Comparison of ENCODE assay signal across 8 cellular contexts in the genomic region with DNA sequence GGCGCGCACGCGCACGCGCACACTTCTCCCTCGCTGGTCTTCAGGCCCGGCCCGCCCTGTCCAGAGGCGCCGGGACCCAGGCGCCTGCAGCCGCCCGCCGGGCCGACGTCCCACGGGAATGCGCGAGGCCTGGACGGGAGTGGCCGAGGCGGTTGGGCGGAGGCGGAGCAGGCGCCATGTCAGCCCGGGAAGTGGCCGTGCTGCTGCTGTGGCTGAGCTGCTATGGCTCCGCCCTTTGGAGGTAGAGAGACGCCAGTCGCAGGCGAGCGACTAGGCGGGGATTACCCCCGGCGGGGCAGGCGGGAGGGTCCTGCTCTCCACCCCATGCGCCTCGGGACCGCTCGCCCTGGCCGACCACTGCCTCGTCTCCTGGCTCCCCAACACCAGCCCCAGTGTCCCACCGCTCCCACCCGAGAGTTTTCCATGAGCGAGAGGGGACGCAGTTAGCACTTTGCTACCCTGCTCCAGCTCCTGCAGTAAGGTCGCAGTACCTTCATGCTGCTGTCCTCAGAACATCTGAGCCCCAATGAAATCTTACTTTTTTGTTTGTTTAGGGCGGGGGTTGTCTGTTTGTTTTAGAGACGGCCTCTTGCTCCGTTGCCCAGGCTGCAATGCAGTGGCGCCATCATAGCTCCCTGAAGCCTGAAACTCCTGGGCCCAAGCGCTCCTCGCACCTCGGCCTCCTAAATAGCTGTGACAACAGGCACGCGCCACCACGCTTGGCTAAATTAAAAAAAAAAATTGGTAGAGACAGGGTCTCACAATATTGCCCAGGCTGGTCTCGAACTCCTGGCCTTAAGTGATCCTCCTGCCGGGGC.
DNase-seq lines count a peak whose midpoint lies in the region; ATAC-seq lines count a peak whose summit lies in the region.

A gene with protein sequence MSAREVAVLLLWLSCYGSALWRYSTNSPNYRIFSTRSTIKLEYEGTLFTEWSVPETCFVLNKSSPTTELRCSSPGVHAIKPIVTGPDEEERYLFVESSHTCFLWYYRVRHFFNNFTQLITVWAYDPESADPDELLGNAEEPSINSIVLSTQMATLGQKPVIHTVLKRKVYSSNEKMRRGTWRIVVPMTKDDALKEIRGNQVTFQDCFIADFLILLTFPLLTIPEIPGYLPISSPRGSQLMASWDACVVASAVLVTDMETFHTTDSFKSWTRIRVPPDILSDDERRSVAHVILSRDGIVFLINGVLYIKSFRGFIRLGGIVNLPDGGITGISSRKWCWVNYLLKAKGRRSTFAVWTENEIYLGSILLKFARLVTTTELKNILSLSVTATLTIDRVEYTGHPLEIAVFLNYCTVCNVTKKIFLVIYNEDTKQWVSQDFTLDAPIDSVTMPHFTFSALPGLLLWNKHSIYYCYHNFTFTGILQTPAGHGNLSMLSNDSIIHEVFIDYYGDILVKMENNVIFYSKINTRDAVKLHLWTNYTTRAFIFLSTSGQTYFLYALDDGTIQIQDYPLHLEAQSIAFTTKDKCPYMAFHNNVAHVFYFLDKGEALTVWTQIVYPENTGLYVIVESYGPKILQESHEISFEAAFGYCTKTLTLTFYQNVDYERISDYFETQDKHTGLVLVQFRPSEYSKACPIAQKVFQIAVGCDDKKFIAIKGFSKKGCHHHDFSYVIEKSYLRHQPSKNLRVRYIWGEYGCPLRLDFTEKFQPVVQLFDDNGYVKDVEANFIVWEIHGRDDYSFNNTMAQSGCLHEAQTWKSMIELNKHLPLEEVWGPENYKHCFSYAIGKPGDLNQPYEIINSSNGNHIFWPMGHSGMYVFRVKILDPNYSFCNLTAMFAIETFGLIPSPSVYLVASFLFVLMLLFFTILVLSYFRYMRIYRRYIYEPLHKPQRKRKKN (plus strand): TSS at position 20 of the 818 bp plus-strand sequence. CDS start 157 bp downstream, at position 177.

- DNase-seq in AG20443 (ENCODE audit: low spot score) (peak; percentile 95), NCI-H774 (lab: John Stamatoyannopoulos, UW) (peak; percentile 95), activated T-cell treated with anti-CD3 and anti-CD28 coated beads for 4 hours (peak; percentile 53), epithelial cell of prostate (ENCODE audit: low read depth, low spot score) (peak; percentile 16), midbrain (lab: John Stamatoyannopoulos, UW) (peak; percentile 83)
- peak; percentile 44 to 59 for DNase-seq in stimulated activated CD8-positive, alpha-beta memory T cell treated with anti-CD3 and anti-CD28 coated beads, Interleukin-15, amount 100 ng/mL, for 4 hours (ENCODE audit: low read depth in 2 of 2)

- ATAC-seq in GM18907 (IDR thresholded peaks at IDR 0.05; ENCODE audit: unreplicated experiment): peak; percentile 98
- peak; percentile 97 for ATAC-seq in HG03108 (IDR thresholded peaks at IDR 0.05; ENCODE audit: unreplicated experiment)

- H3K27ac ChIP-seq in epithelial cell of prostate: peak within 1 kb of the TSS; percentile 57

Comparison
In these comparisons a context has a peak if more than half of its experiments do, and no peak if none do; other contexts are left out.
1. Peak in every context shown above with its lines: DNase-seq, ATAC-seq and H3K27ac ChIP-seq.
2. DNase-seq: peak in every context shown above with its lines; median percentile 95 in AG20443; 95 in NCI-H774; 83 in midbrain; 53 in activated T-cell treated with anti-CD3 and anti-CD28 coated beads for 4 hours; 52 in stimulated activated CD8-positive, alpha-beta memory T cell treated with anti-CD3 and anti-CD28 coated beads, Interleukin-15, amount 100 ng/mL, for 4 hours; 16 in epithelial cell of prostate.